22 cellular contexts compared by ENCODE assay signal in genomic region chr1:109812691-109813393, GRCh38. TPM values are rescaled to one million over a fixed set of nuclear protein-coding genes. Genes with fewer than 3 reads are reported as not detected.
DNase-seq lines count a peak whose midpoint lies in the region; ATAC-seq, FAIRE-seq and TF ChIP-seq lines count a peak whose summit lies in the region.
"Had no signal": no experiment of that assay in that cellular context is flagged by ENCODE, and none has a peak within 500 bp of the region (broad histone marks: within the 10 kb centered on the region; RNA-seq: fewer than 3 reads in every experiment).

No MANE protein-coding gene starts in this region.

- H2AFZ ChIP-seq in K562 (ENCODE audit: low read depth, low read length) = no peak overlapping the region
- H2AFZ ChIP-seq in mesenchymal stem cell (ENCODE audit: low read depth, low read length) = no peak overlapping the region
- H2AFZ ChIP-seq: GM23248 had no signal

- in situ Hi-C loops in K562 (cut with MboI) = no loop called here

- no peak overlapping the region for H2BK12ac ChIP-seq in mesenchymal stem cell (ENCODE audit: low read length in 2 of 2)

- H2BK120ac ChIP-seq in mesenchymal stem cell (ENCODE audit: low read depth, low read length) = no peak overlapping the region

- POLR2A ChIA-PET in activated CD4-positive, alpha-beta T cell treated with anti-CD3 and anti-CD28 coated beads, Interleukin-2, amount 10 ng/mL, durations not matched to agents 7 days and 5 days (lab: Charles Lee) = interaction anchor here (0.6 kb wide), 1 partner anchor 14 kb away, joined by 3 read pairs; no protein-coding TSS in a partner anchor
- POLR2A ChIA-PET in K562 (lab: Yijun Ruan, JAX) = interaction anchor here (0.7 to 2.6 kb wide), 3 partner anchors 10 to 193 kb away, joined by 3 to 12 read pairs (median 3); partner anchors contain the start of gene AMPD2

- H3K9me3 ChIP-seq in K562 (replicated peaks; ENCODE audit: control insufficient read depth, insufficient read depth, low read depth, low read length) (peaks cover 5% of the 10 kb centered on the region; the same call in 1 of the 2 replicates), mesenchymal stem cell (ENCODE audit: control insufficient read depth, low read length) (peaks cover 6% of the 10 kb centered on the region), pancreas (no peaks in the 10 kb centered on the region)

- TF ChIP-seq RAD21 in K562 (CRISPR knock-in tag; conservative IDR thresholded peaks at IDR 0.05 in 1 of 2, IDR thresholded peaks at IDR 0.05 in 1 of 2) = no peak

- TF ChIP-seq CTCF in K562 (IDR thresholded peaks at IDR 0.05 in 2 of 3, conservative IDR thresholded peaks at IDR 0.05 in 1 of 3; ENCODE audit: insufficient read depth in 2 of 3, low read depth in 1 of 3, low read length in 3 of 3) = no peak
- no peak for TF ChIP-seq CTCF in pancreas (IDR thresholded peaks at IDR 0.05)

- no peak for ATAC-seq in K562
- no peak for ATAC-seq in pancreas
- no peak for ATAC-seq in stimulated activated memory B cell treated with anti-CD40 and anti-IgM and Interleukin-4, amounts not matched to agents 10 μg/mL and 1 μg/mL and 100 μg/mL, for 72 hours

- H3K27ac Mint-ChIP-seq in activated CD4-positive, alpha-beta T cell treated with anti-CD3 and anti-CD28 coated beads, Interleukin-2, amount 10 ng/mL, durations not matched to agents 7 days and 5 days = peak overlapping the region; percentile 54
- no peak overlapping the region for H3K27ac Mint-ChIP-seq in stimulated activated memory B cell treated with anti-CD40 and anti-IgM and Interleukin-4, amounts not matched to agents 10 μg/mL and 1 μg/mL and 100 μg/mL, for 72 hours

- H2AK5ac ChIP-seq in mesenchymal stem cell (ENCODE audit: low read length, severe bottlenecking) = no peak overlapping the region

- no peak overlapping the region for H2BK15ac ChIP-seq in mesenchymal stem cell (ENCODE audit: low read depth, poor library complexity, severe bottlenecking)

- no peak overlapping the region for H3K4me3 Mint-ChIP-seq in activated CD4-positive, alpha-beta T cell treated with anti-CD3 and anti-CD28 coated beads, Interleukin-2, amount 10 ng/mL, durations not matched to agents 7 days and 5 days
- H3K4me3 Mint-ChIP-seq in stimulated activated memory B cell treated with anti-CD40 and anti-IgM and Interleukin-4, amounts not matched to agents 10 μg/mL and 1 μg/mL and 100 μg/mL, for 72 hours = no peak overlapping the region

- H3K4me1 Mint-ChIP-seq in activated CD4-positive, alpha-beta T cell treated with anti-CD3 and anti-CD28 coated beads, Interleukin-2, amount 10 ng/mL, durations not matched to agents 7 days and 5 days = peaks cover 16% of the 10 kb centered on the region
- peaks cover 51% of the 10 kb centered on the region for H3K4me1 Mint-ChIP-seq in stimulated activated memory B cell treated with anti-CD40 and anti-IgM and Interleukin-4, amounts not matched to agents 10 μg/mL and 1 μg/mL and 100 μg/mL, for 72 hours

- WGBS in K562 (ENCODE audit: insufficient coverage, low coverage, missing lambda C conversion rate) = 13% methylated on average over 1 of the region's 1 CpG
- WGBS in mesenchymal stem cell = 86% methylated on average over 1 of the region's 1 CpG
- 77 to 82% methylated on average over 1 of the region's 1 CpG for WGBS in pancreas, 2 donors

- no peak overlapping the region for H3K14ac ChIP-seq in mesenchymal stem cell (ENCODE audit: low read length in 2 of 2)

- no peak overlapping the region for H3K18ac ChIP-seq in mesenchymal stem cell (ENCODE audit: low read depth in 1 of 2, low read length in 2 of 2)

- H3K4me3 ChIP-seq in K562 (no peak overlapping the region), mesenchymal stem cell (ENCODE audit: insufficient read depth in 1 of 2, low read depth in 1 of 2, low read length in 2 of 2) (no peak overlapping the region), pancreas (no peak overlapping the region)
- H3K4me3 ChIP-seq: GM23248, Peyer's patch had no signal

- no peak for TF ChIP-seq POLR2A in K562 (conservative IDR thresholded peaks at IDR 0.05)
- TF ChIP-seq POLR2A in erythroblast (IDR thresholded peaks at IDR 0.05; ENCODE audit: low read length) = no peak

- CTCF ChIA-PET in activated CD4-positive, alpha-beta T cell treated with anti-CD3 and anti-CD28 coated beads, Interleukin-2, amount 10 ng/mL, durations not matched to agents 7 days and 5 days (lab: Charles Lee) = interaction anchor here (0.8 to 3.1 kb wide), 4 partner anchors 9 to 21 kb away, joined by 3 to 16 read pairs (median 4); no protein-coding TSS in a partner anchor
- CTCF ChIA-PET in K562 (lab: Yijun Ruan, JAX; ENCODE audit: low intra/inter-chr PET ratio) = no interaction called here

- no peaks in the 10 kb centered on the region for H3K79me2 ChIP-seq in K562 (ENCODE audit: control insufficient read depth, insufficient read depth, low read length)

- H3K4me1 ChIP-seq in K562 (replicated peaks in 1 of 2; ENCODE audit: control insufficient read depth in 2 of 2, insufficient read depth in 2 of 2, low read length in 2 of 2) (peaks cover 5 to 8% of the 10 kb centered on the region in 2 experiments; a peak in 4 of 5 replicates), mesenchymal stem cell (ENCODE audit: control insufficient read depth, insufficient read depth, low read depth, low read length) (peaks cover 5% of the 10 kb centered on the region), pancreas (no peaks in the 10 kb centered on the region)

- no peak overlapping the region for H3K23ac ChIP-seq in mesenchymal stem cell (ENCODE audit: low read length in 2 of 2)

- H3K4ac ChIP-seq in mesenchymal stem cell (ENCODE audit: low read depth in 1 of 2, low read length in 2 of 2) = no peak overlapping the region

- H2BK5ac ChIP-seq in mesenchymal stem cell (ENCODE audit: low read depth, low read length, poor library complexity, severe bottlenecking) = no peak overlapping the region

- H3K27ac ChIP-seq in K562 (ENCODE audit: extremely low read depth, low read depth, low read length) = no peak overlapping the region
- H3K27ac ChIP-seq in mesenchymal stem cell (ENCODE audit: low read length, poor library complexity, severe bottlenecking) = no peak overlapping the region
- no peak overlapping the region for H3K27ac ChIP-seq in pancreas
- H3K27ac ChIP-seq: GM23248, HL-60, Peyer's patch had no signal

- H3K79me1 ChIP-seq in mesenchymal stem cell (replicated peaks; ENCODE audit: low read length, poor library complexity, severe bottlenecking) = no peaks in the 10 kb centered on the region

- no peaks in the 10 kb centered on the region for H3K36me3 ChIP-seq in K562 (ENCODE audit: control insufficient read depth, insufficient read depth, low read length)
- peaks cover 0 to 2% of the 10 kb centered on the region in 2 experiments for H3K36me3 ChIP-seq in mesenchymal stem cell (ENCODE audit: control insufficient read depth in 1 of 2, insufficient read depth in 2 of 2, low read depth in 1 of 2, low read length in 2 of 2)
- no peaks in the 10 kb centered on the region for H3K36me3 ChIP-seq in pancreas
- H3K36me3 ChIP-seq: Peyer's patch had no signal

- FAIRE-seq in K562 (lab: Jason Lieb, UNC) (no peak), pancreas (lab: Jason Lieb, UNC) (no peak)
- FAIRE-seq: G401.6, GM12891, GM19239 had no signal

- H3K9me3 Mint-ChIP-seq in activated CD4-positive, alpha-beta T cell treated with anti-CD3 and anti-CD28 coated beads, Interleukin-2, amount 10 ng/mL, durations not matched to agents 7 days and 5 days = peaks cover 3% of the 10 kb centered on the region
- no peaks in the 10 kb centered on the region for H3K9me3 Mint-ChIP-seq in stimulated activated memory B cell treated with anti-CD40 and anti-IgM and Interleukin-4, amounts not matched to agents 10 μg/mL and 1 μg/mL and 100 μg/mL, for 72 hours

- H3K27me3 Mint-ChIP-seq in activated CD4-positive, alpha-beta T cell treated with anti-CD3 and anti-CD28 coated beads, Interleukin-2, amount 10 ng/mL, durations not matched to agents 7 days and 5 days = peaks cover 3% of the 10 kb centered on the region
- no peaks in the 10 kb centered on the region for H3K27me3 Mint-ChIP-seq in stimulated activated memory B cell treated with anti-CD40 and anti-IgM and Interleukin-4, amounts not matched to agents 10 μg/mL and 1 μg/mL and 100 μg/mL, for 72 hours

- no peak for TF ChIP-seq EP300 in K562 (IDR thresholded peaks at IDR 0.05; ENCODE audit: low read length)

- H4K91ac ChIP-seq in mesenchymal stem cell (ENCODE audit: low read length) = no peak overlapping the region

- intact Hi-C loops in K562 (cut with micrococcal nuclease) (no loop called here), pancreas (cut with DNase I) (no loop called here)

- no peak overlapping the region for H3K4me2 ChIP-seq in K562 (ENCODE audit: insufficient read depth, low read length)
- no peak overlapping the region for H3K4me2 ChIP-seq in mesenchymal stem cell (ENCODE audit: low read length, poor library complexity, severe bottlenecking)

- H4K20me1 ChIP-seq in K562 (replicated peaks; ENCODE audit: control insufficient read depth, insufficient read depth, low read length) = no peaks in the 10 kb centered on the region

- no peaks in the 10 kb centered on the region for H3K9me1 ChIP-seq in K562 (ENCODE audit: control insufficient read depth, insufficient read depth, low read length)

- no TSS peak for BruUV-seq in K562 (replicated peaks; lab: Mats Ljungman, UMichigan)

- H3K27me3 ChIP-seq in K562 (ENCODE audit: control insufficient read depth in 2 of 2, insufficient read depth in 2 of 2, low read length in 2 of 2) (no peaks in the 10 kb centered on the region), mesenchymal stem cell (ENCODE audit: control insufficient read depth in 1 of 2, insufficient read depth in 1 of 2, low read length in 2 of 2) (no peaks in the 10 kb centered on the region), pancreas (no peaks in the 10 kb centered on the region)
- H3K27me3 ChIP-seq: Peyer's patch had no signal

- no peak overlapping the region for H3K9ac ChIP-seq in K562 (ENCODE audit: insufficient read depth in 1 of 2, low read depth in 2 of 2, low read length in 2 of 2)
- H3K9ac ChIP-seq in mesenchymal stem cell (ENCODE audit: low read length) = no peak overlapping the region
- H3K9ac ChIP-seq: GM23248 had no signal

- no peak overlapping the region for H4K8ac ChIP-seq in mesenchymal stem cell (ENCODE audit: low read length)

- DNase-seq in activated CD4-positive, alpha-beta T cell treated with anti-CD3 and anti-CD28 coated beads, Interleukin-2, amount 10 ng/mL, durations not matched to agents 7 days and 5 days = no peak
- DNase-seq in activated CD4-positive, alpha-beta T cell treated with anti-CD3 and anti-CD28 coated beads for 48 hours = no peak
- DNase-seq in K562 (ENCODE audit: extremely low read depth in 1 of 4, low spot score in 3 of 4) (no peak), inferior parietal cortex (ENCODE audit: extremely low spot score) (peak; percentile 60), mesenchymal stem cell (no peak), pancreas (no peak), erythroblast (lab: John Stamatoyannopoulos, UW) (no peak)
- DNase-seq: CD4-positive, CD25-positive, alpha-beta regulatory T cell; DMS79 treated with DMSO at 0.1 percent for 48 hours; GM23248; NCI-H1105 treated with DMSO at 0.1 percent for 48 hours; NCI-H187; NCI-H446 treated with DMSO at 0.1 percent for 48 hours; NCI-H748 treated with DMSO at 0.1 percent for 48 hours; SHP77 had no signal

- H3K36me3 Mint-ChIP-seq in activated CD4-positive, alpha-beta T cell treated with anti-CD3 and anti-CD28 coated beads, Interleukin-2, amount 10 ng/mL, durations not matched to agents 7 days and 5 days (ENCODE audit: low read depth) = peaks cover 3% of the 10 kb centered on the region
- no peaks in the 10 kb centered on the region for H3K36me3 Mint-ChIP-seq in stimulated activated memory B cell treated with anti-CD40 and anti-IgM and Interleukin-4, amounts not matched to agents 10 μg/mL and 1 μg/mL and 100 μg/mL, for 72 hours

RNA-seq across cellular contexts. Expression of gene EPS8L3, which starts 49.1 kb away (rescaled TPM):
- total RNA-seq in activated CD4-positive, alpha-beta T cell treated with anti-CD3 and anti-CD28 coated beads, Interleukin-2, amount 10 ng/mL, durations not matched to agents 7 days and 5 days = not detected
- total RNA-seq in K562 (2011; cell fraction: chromatin; rRNA removed; ENCODE audit: low replicate concordance) = not detected in 2 replicates
- not detected in 2 replicates for total RNA-seq in K562 (2011; cell fraction: nucleolus; rRNA removed)
- not detected in 2 replicates for total RNA-seq in K562 (2011; cell fraction: nucleoplasm; rRNA removed)
- total RNA-seq in K562 (2014; rRNA removed) = not detected in 2 replicates
- total RNA-seq in K562 (2014; rRNA removed; fragmentation: Illumina TruSeq; extraction: Trizol) = 0.15 TPM in 1 of 2 replicates, not detected in the other
- not detected in 2 replicates for total RNA-seq in K562 (2015; rRNA removed; fragmentation: Illumina TruSeq; extraction: Trizol)
- total RNA-seq in K562 (2021) = 0.42 and 0.51 TPM in 2 replicates
- 0.13 and 0.14 TPM in 2 replicates for polyA plus RNA-seq in K562 (2011; rRNA removed)
- polyA plus RNA-seq in K562 (2011; cell fraction: cytosol; rRNA removed) = 0.07 and 0.16 TPM in 2 replicates
- polyA plus RNA-seq in K562 (2011; cell fraction: nucleus; rRNA removed) = 0.81 and 1.8 TPM in 2 replicates
- polyA plus RNA-seq in K562 (2012) = 0.07 and 0.14 TPM in 2 replicates
- 0.09 and 0.61 TPM in 2 replicates for polyA plus RNA-seq in K562 (2014; fragmentation: Illumina TruSeq; extraction: Trizol)
- not detected for polyA plus RNA-seq in K562 (2014; fragmentation: Nextera tagmentation; extraction: Ambion mirVana)
- 0.04 TPM in 1 of 2 replicates, not detected in the other for polyA plus RNA-seq in K562 (2014; rRNA removed)
- polyA minus RNA-seq in K562 (2011; rRNA and poly(A)+ RNA removed) = not detected in 2 replicates
- polyA minus RNA-seq in K562 (2011; cell fraction: cytosol; rRNA and poly(A)+ RNA removed) = not detected in 2 replicates
- not detected in 2 replicates for polyA minus RNA-seq in K562 (2011; cell fraction: nucleus; rRNA and poly(A)+ RNA removed)
- not detected for polyA plus RNA-seq in mesenchymal stem cell (2013, experiment 1 of 2)
- not detected for polyA plus RNA-seq in mesenchymal stem cell (2013, experiment 2 of 2)
- total RNA-seq in pancreas = 1 to 10 TPM in 5 of 6 donors, under 1 TPM in 1; 0.39 to 3.2 (median 1.4) TPM
- polyA plus RNA-seq in pancreas = 1 to 10 TPM in 1 of 2 donors, under 1 TPM in 1; 0.46 to 4.3 TPM
- total RNA-seq: A172; CD4-positive, CD25-positive, alpha-beta regulatory T cell; GM23248 had no signal
- polyA plus RNA-seq: CD4-positive, CD25-positive, alpha-beta regulatory T cell; GM23248 had no signal
